In the genomic region with DNA sequence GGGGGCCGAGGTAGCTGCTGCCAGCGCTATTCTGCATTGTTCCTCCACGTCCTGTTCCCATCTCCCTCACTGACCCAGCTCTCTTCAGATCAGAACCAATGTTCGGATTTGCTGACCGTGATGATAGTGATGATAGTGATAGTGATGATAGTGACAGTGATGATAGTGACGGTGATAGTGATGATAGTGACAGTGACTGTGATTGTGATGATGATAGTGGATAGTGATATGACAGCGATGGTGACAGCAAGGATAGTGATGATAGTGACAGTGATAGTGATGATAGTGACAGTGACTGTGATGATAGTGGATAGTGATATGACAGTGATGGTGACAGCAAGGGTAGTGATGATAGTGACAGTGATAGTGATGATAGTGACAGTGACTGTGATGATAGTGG, we compare ENCODE assay signal across 8 cellular contexts. TPM values are rescaled to one million over a fixed set of nuclear protein-coding genes. Genes with fewer than 3 reads are reported as not detected.
A peak's percentile ranks its signal among the peaks of the same experiment; 100 is the strongest.
DNase-seq lines count a peak whose midpoint lies in the region; ATAC-seq, FAIRE-seq and TF ChIP-seq lines count a peak whose summit lies in the region.
"Not testable (repeated sequence)": the region's sequence is repeated elsewhere in the genome, so short reads cannot be mapped to it uniquely, and the experiment has no call there.
"Had no signal": no experiment of that assay in that cellular context is flagged by ENCODE, and none has a peak within 500 bp of the region (broad histone marks: within the 10 kb centered on the region; RNA-seq: fewer than 3 reads in every experiment).

No MANE protein-coding gene starts in this region.

- not testable (repeated sequence) for H4K20me1 ChIP-seq in HepG2 (ENCODE audit: insufficient read depth, low read length)

- H3K9me3 Mint-ChIP-seq in type B pancreatic cell: not testable (repeated sequence)

- TF ChIP-seq CTCF in HepG2 (CRISPR knock-in tag; IDR thresholded peaks at IDR 0.05); type B pancreatic cell (conservative IDR thresholded peaks at IDR 0.05): not testable (repeated sequence)

- H3K79me2 ChIP-seq in HepG2 (ENCODE audit: insufficient read depth, low read length): not testable (repeated sequence)

- not testable (repeated sequence) for H3K79me1 ChIP-seq in neuronal stem cell (ENCODE audit: low read depth, low read length)

- 58% methylated on average over 7 of the region's 7 CpGs for WGBS in HepG2 (ENCODE audit: low lambda C conversion rate)
- WGBS in neuronal stem cell (ENCODE audit: extremely low coverage in 2 of 2, insufficient read length in 2 of 2, insufficient replicate concordance in 1 of 2), 2 donors: no CpG with 5 or more reads among the region's 7 CpGs

- not testable (repeated sequence) for H3K4ac ChIP-seq in neuronal stem cell (ENCODE audit: low read length)

- H3K27me3 ChIP-seq in HepG2 (ENCODE audit: control insufficient read depth in 1 of 2, insufficient read depth in 2 of 2, low read length in 2 of 2): peaks cover 5 to 24% of the 10 kb centered on the region in 2 experiments; a peak in 4 of 5 replicates
- H3K27me3 ChIP-seq in neuronal stem cell (ENCODE audit: control insufficient read depth in 3 of 3, insufficient read depth in 3 of 3, low read depth in 1 of 3, low read length in 3 of 3): not testable (repeated sequence)

- in situ Hi-C loops in HepG2 (cut with HindIII; ENCODE audit: extremely low pct_ligation_motif_present, low pct_unique_long_range_greater_than_20kb): not testable (repeated sequence)

- not testable (repeated sequence) for H3K27ac Mint-ChIP-seq in type B pancreatic cell

- H3K23ac ChIP-seq in neuronal stem cell (ENCODE audit: low read depth, low read length, poor library complexity): peak overlapping the region; percentile 1

- not testable (repeated sequence) for H3K4me1 Mint-ChIP-seq in type B pancreatic cell (ENCODE audit: unreplicated experiment)

- not testable (repeated sequence) for TF ChIP-seq RAD21 in HepG2 (CRISPR knock-in tag; IDR thresholded peaks at IDR 0.05)

- not testable (repeated sequence) for H3K9me3 ChIP-seq in HepG2 (ENCODE audit: low read length)
- peaks cover 0 to 14% of the 10 kb centered on the region in 2 donors for H3K9me3 ChIP-seq in neuronal stem cell (replicated peaks in 1 of 2; ENCODE audit: control insufficient read depth in 2 of 2, insufficient read depth in 1 of 2, low read depth in 1 of 2, low read length in 2 of 2)

- H3K4me1 ChIP-seq in HepG2 (ENCODE audit: insufficient read depth, low read length); neuronal stem cell (ENCODE audit: control insufficient read depth in 2 of 2, insufficient read depth in 1 of 2, low read depth in 1 of 2, low read length in 2 of 2): not testable (repeated sequence)

- intact Hi-C loops in HepG2 (cut with micrococcal nuclease; ENCODE audit: unreplicated experiment): not testable (repeated sequence)

- H3K14ac ChIP-seq in neuronal stem cell (ENCODE audit: low read length): not testable (repeated sequence)

- H2AFZ ChIP-seq in HepG2 (ENCODE audit: low read length); neuronal stem cell (ENCODE audit: low read length): not testable (repeated sequence)

- not testable (repeated sequence) for H3K4me2 ChIP-seq in HepG2 (ENCODE audit: low read depth, low read length); neuronal stem cell (ENCODE audit: insufficient read depth, low read length, poor library complexity, severe bottlenecking)

- DNase-seq in GM12891 (ENCODE audit: insufficient read length, low spot score); HepG2 (ENCODE audit: low spot score); neuronal stem cell (ENCODE audit: low spot score): not testable (repeated sequence)
- peak; percentile 21 for DNase-seq in activated CD8-positive, alpha-beta memory T cell treated with anti-CD3 and anti-CD28 coated beads for 24 hours
- DNase-seq in mesenteric fat pad (ENCODE audit: low spot score) (peak; percentile 41), type B pancreatic cell (ENCODE audit: extremely low spot score, unreplicated experiment) (peak; percentile 10)

- H3K18ac ChIP-seq in neuronal stem cell (ENCODE audit: low read length): not testable (repeated sequence)

- not testable (repeated sequence) for H3K4me3 ChIP-seq in HepG2 (replicated peaks in 1 of 3; ENCODE audit: insufficient read depth in 1 of 3, low read depth in 2 of 3, low read length in 3 of 3); neuronal stem cell (ENCODE audit: low read length in 2 of 2)

- H3K36me3 ChIP-seq in HepG2 (replicated peaks in 1 of 2; ENCODE audit: control insufficient read depth in 1 of 2, insufficient read depth in 2 of 2, low read length in 2 of 2); neuronal stem cell (replicated peaks in 1 of 2; ENCODE audit: control insufficient read depth in 2 of 2, insufficient read depth in 2 of 2, low read length in 2 of 2): not testable (repeated sequence)

- not testable (repeated sequence) for H3K4me3 Mint-ChIP-seq in type B pancreatic cell

- not testable (repeated sequence) for H2BK5ac ChIP-seq in neuronal stem cell (ENCODE audit: low read length)

- not testable (repeated sequence) for H3K27ac ChIP-seq in HepG2 (ENCODE audit: extremely low read length, insufficient read depth, low read length); neuronal stem cell (replicated peaks; ENCODE audit: low read length)

- H2BK15ac ChIP-seq in neuronal stem cell (ENCODE audit: low read length): not testable (repeated sequence)

- not testable (repeated sequence) for BruUV-seq in HepG2 (replicated peaks; lab: Mats Ljungman, UMichigan)

- H2BK12ac ChIP-seq in neuronal stem cell (ENCODE audit: low read length): not testable (repeated sequence)

- not testable (repeated sequence) for H3K27me3 Mint-ChIP-seq in type B pancreatic cell

- not testable (repeated sequence) for TF ChIP-seq POLR2A in GM12891 (IDR thresholded peaks at IDR 0.05; ENCODE audit: low read depth, low read length); HepG2 (IDR thresholded peaks at IDR 0.05; ENCODE audit: insufficient read depth in 1 of 2, low read depth in 2 of 2, low read length in 2 of 2)

- not testable (repeated sequence) for H2BK120ac ChIP-seq in neuronal stem cell (ENCODE audit: low read depth, low read length)

- H3K36me3 Mint-ChIP-seq in type B pancreatic cell: not testable (repeated sequence)

- TF ChIP-seq EP300 in HepG2 (IDR thresholded peaks at IDR 0.05; ENCODE audit: low read depth in 2 of 2, low read length in 2 of 2); HepG2 (CRISPR knock-in tag; IDR thresholded peaks at IDR 0.05; ENCODE audit: borderline replicate concordance): not testable (repeated sequence)

- not testable (repeated sequence) for H3K9ac ChIP-seq in HepG2 (ENCODE audit: insufficient read depth, low read depth, low read length); neuronal stem cell (ENCODE audit: low read depth, low read length, poor library complexity)

- H4K91ac ChIP-seq in neuronal stem cell (ENCODE audit: low read depth, low read length, poor library complexity): not testable (repeated sequence)

- CTCF ChIA-PET in HepG2 (lab: Yijun Ruan, JAX; ENCODE audit: low intra/inter-chr PET ratio, low total read pairs): not testable (repeated sequence)

- H2AK5ac ChIP-seq in neuronal stem cell (ENCODE audit: low read depth, low read length): not testable (repeated sequence)

- ATAC-seq in HepG2: not testable (repeated sequence)

- not testable (repeated sequence) for H4K8ac ChIP-seq in neuronal stem cell (ENCODE audit: low read depth, low read length)

- POLR2A ChIA-PET in HepG2 (lab: Yijun Ruan, JAX): not testable (repeated sequence)

- peak; percentile 16 for FAIRE-seq in GM12891 (lab: Jason Lieb, UNC)
- not testable (repeated sequence) for FAIRE-seq in HepG2 (lab: Jason Lieb, UNC)

RNA-seq across cellular contexts. Expression of gene LRRC3, which starts 50.8 kb away (rescaled TPM):
- polyA plus RNA-seq in GM12891 (2012; ENCODE audit: low read depth, missing spikeins): 0.37 TPM
- total RNA-seq in HepG2 (2016; rRNA removed; fragmentation: Illumina TruSeq; extraction: Trizol) (3.9 and 4.8 TPM in 2 replicates), mesenteric fat pad (3.8 TPM), type B pancreatic cell (ENCODE audit: low replicate concordance) (6.4 and 8.7 TPM in 2 replicates)
- total RNA-seq in HepG2 (2016; cell fraction: cytosol; rRNA removed; fragmentation: Illumina TruSeq; extraction: Trizol; ENCODE audit: low read depth): 0.97 and 1.1 TPM in 2 replicates
- 3.1 and 4.8 TPM in 2 replicates for total RNA-seq in HepG2 (2016; cell fraction: insoluble cytoplasmic fraction; rRNA removed; fragmentation: Illumina TruSeq; extraction: Trizol)
- 3.5 and 4.4 TPM in 2 replicates for total RNA-seq in HepG2 (2016; cell fraction: membrane; rRNA removed; fragmentation: Illumina TruSeq; extraction: Trizol)
- total RNA-seq in HepG2 (2016; cell fraction: nucleus; rRNA removed; fragmentation: Illumina TruSeq; extraction: Trizol): 5.2 and 5.7 TPM in 2 replicates
- 16.5 and 24.3 TPM in 2 replicates for polyA plus RNA-seq in HepG2 (2011; rRNA removed)
- polyA plus RNA-seq in HepG2 (2011; cell fraction: cytosol; rRNA removed): 17.5 and 19.8 TPM in 2 replicates
- polyA plus RNA-seq in HepG2 (2011; cell fraction: nucleus; rRNA removed): 25.9 and 31.8 TPM in 2 replicates
- polyA plus RNA-seq in HepG2 (2012): 24.1 and 27.1 TPM in 2 replicates
- polyA plus RNA-seq in HepG2 (2016; cell fraction: cytosol; fragmentation: Illumina TruSeq; extraction: Trizol; ENCODE audit: low read depth): 0.99 and 1.3 TPM in 2 replicates
- polyA plus RNA-seq in HepG2 (2016; cell fraction: insoluble cytoplasmic fraction; fragmentation: Illumina TruSeq; extraction: Trizol; ENCODE audit: low read depth): 4.4 and 5.5 TPM in 2 replicates
- polyA plus RNA-seq in HepG2 (2016; cell fraction: membrane; fragmentation: Illumina TruSeq; extraction: Trizol; ENCODE audit: low read depth): 2.9 and 3.4 TPM in 2 replicates
- 10.0 TPM in 2 replicates for polyA plus RNA-seq in HepG2 (2016; cell fraction: nucleus; fragmentation: Illumina TruSeq; extraction: Trizol; ENCODE audit: insufficient read depth, low read depth)
- polyA minus RNA-seq in HepG2 (2011; rRNA and poly(A)+ RNA removed; ENCODE audit: low replicate concordance): 3.8 and 34.5 TPM in 2 replicates
- polyA minus RNA-seq in HepG2 (2011; cell fraction: cytosol; rRNA and poly(A)+ RNA removed): 16.0 and 20.9 TPM in 2 replicates
- 10.4 and 13.4 TPM in 2 replicates for polyA minus RNA-seq in HepG2 (2011; cell fraction: nucleus; rRNA and poly(A)+ RNA removed)
- 4.0 TPM for polyA plus RNA-seq in neuronal stem cell (2013, experiment 1 of 2)
- 3.9 TPM for polyA plus RNA-seq in neuronal stem cell (2013, experiment 2 of 2)

RNA-seq across cellular contexts. Expression of gene TRPM2, which starts 51.1 kb away (rescaled TPM):
- 7.6 TPM for polyA plus RNA-seq in GM12891 (2012; ENCODE audit: low read depth, missing spikeins)
- 0.07 TPM in 1 of 2 replicates, not detected in the other for total RNA-seq in HepG2 (2016; rRNA removed; fragmentation: Illumina TruSeq; extraction: Trizol)
- not detected in 2 replicates for total RNA-seq in HepG2 (2016; cell fraction: cytosol; rRNA removed; fragmentation: Illumina TruSeq; extraction: Trizol; ENCODE audit: low read depth)
- total RNA-seq in HepG2 (2016; cell fraction: insoluble cytoplasmic fraction; rRNA removed; fragmentation: Illumina TruSeq; extraction: Trizol): 0.09 TPM in 1 of 2 replicates, not detected in the other
- 0.14 TPM in 1 of 2 replicates, not detected in the other for total RNA-seq in HepG2 (2016; cell fraction: membrane; rRNA removed; fragmentation: Illumina TruSeq; extraction: Trizol)
- total RNA-seq in HepG2 (2016; cell fraction: nucleus; rRNA removed; fragmentation: Illumina TruSeq; extraction: Trizol): not detected in 2 replicates
- polyA plus RNA-seq in HepG2 (2011; rRNA removed): 0.09 and 0.20 TPM in 2 replicates
- 0.05 and 0.06 TPM in 2 replicates for polyA plus RNA-seq in HepG2 (2011; cell fraction: cytosol; rRNA removed)
- polyA plus RNA-seq in HepG2 (2011; cell fraction: nucleus; rRNA removed): 0.37 and 0.55 TPM in 2 replicates
- polyA plus RNA-seq in HepG2 (2012): 0.27 and 0.31 TPM in 2 replicates
- polyA plus RNA-seq in HepG2 (2016; cell fraction: cytosol; fragmentation: Illumina TruSeq; extraction: Trizol; ENCODE audit: low read depth): 0.08 TPM in 1 of 2 replicates, not detected in the other
- 0.14 TPM in 1 of 2 replicates, not detected in the other for polyA plus RNA-seq in HepG2 (2016; cell fraction: insoluble cytoplasmic fraction; fragmentation: Illumina TruSeq; extraction: Trizol; ENCODE audit: low read depth)
- 0.18 TPM in 1 of 2 replicates, not detected in the other for polyA plus RNA-seq in HepG2 (2016; cell fraction: membrane; fragmentation: Illumina TruSeq; extraction: Trizol; ENCODE audit: low read depth)
- 0.11 and 0.37 TPM in 2 replicates for polyA plus RNA-seq in HepG2 (2016; cell fraction: nucleus; fragmentation: Illumina TruSeq; extraction: Trizol; ENCODE audit: insufficient read depth, low read depth)
- polyA minus RNA-seq in HepG2 (2011; rRNA and poly(A)+ RNA removed; ENCODE audit: low replicate concordance): 0.02 and 11.4 TPM in 2 replicates
- polyA minus RNA-seq in HepG2 (2011; cell fraction: cytosol; rRNA and poly(A)+ RNA removed): 0.70 TPM in 1 of 2 replicates, not detected in the other
- polyA minus RNA-seq in HepG2 (2011; cell fraction: nucleus; rRNA and poly(A)+ RNA removed): 0.26 and 0.50 TPM in 2 replicates
- 12.0 TPM for total RNA-seq in mesenteric fat pad
- polyA plus RNA-seq in neuronal stem cell (2013, experiment 1 of 2): 0.03 TPM
- polyA plus RNA-seq in neuronal stem cell (2013, experiment 2 of 2): 0.03 TPM
- 0.05 and 0.07 TPM in 2 replicates for total RNA-seq in type B pancreatic cell (ENCODE audit: low replicate concordance)
- total RNA-seq: Calu3 had no signal
- polyA plus RNA-seq: BJ had no signal

Comparison
In these comparisons a context has a peak if more than half of its experiments do, and no peak if none do; other contexts are left out.
1. RNA of gene TRPM2, which starts 51.1 kb away (total RNA-seq): 12.0 TPM in mesenteric fat pad (single experiment); 0.05 to 0.07 TPM in type B pancreatic cell and 0.07 to 0.14 TPM in HepG2; every median in the first group is over 10 times any median in the second.